8 cellular contexts compared by ENCODE assay signal in the genomic region with DNA sequence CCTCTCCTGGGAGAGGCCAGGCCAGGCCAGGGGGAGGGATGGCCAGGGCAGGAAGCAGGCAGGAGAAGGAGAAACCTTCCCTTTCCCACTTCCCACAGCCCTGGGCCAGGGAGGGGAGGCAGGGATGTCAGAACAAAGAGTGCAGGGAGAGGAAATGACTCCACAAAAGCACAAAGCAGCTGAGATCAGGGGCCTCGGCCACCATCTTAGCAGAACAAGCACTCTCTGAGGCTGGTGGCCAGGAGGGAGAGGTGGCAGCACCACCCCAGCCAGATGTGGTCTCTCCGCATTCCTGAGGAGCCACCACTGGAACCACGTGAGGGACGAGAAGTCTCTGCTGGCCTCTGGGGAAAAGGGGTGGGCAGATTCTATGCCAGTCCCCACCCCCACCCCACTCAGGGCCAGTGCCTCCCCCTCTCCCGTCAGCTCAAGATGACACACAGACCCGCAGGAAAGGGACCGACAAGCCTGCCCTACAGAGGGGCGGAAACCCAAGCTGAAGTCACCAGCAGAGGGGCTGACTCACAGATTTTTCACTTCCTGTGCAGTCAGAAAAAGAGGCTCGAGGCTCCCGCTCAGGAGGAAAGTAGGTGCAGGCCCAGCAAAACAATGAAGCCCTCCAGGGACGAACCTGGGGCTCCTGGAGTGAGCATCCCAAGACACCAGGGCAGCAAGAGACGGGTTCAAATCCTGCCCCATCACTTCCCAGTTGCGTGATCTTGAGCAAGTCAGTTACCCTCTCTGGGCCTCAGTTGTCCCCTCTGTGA. TPM values are rescaled to one million over a fixed set of nuclear protein-coding genes. Genes with fewer than 3 reads are reported as not detected.
DNase-seq lines count a peak whose midpoint lies in the region; ATAC-seq and TF ChIP-seq lines count a peak whose summit lies in the region.

No MANE protein-coding gene starts in this region.

- intact Hi-C loops in natural killer cell (cut with micrococcal nuclease) = loop anchor here (1.0 kb wide), 1 partner anchor 26 kb away; no protein-coding TSS in a partner anchor

- ATAC-seq in GM21576 (IDR thresholded peaks at IDR 0.05; ENCODE audit: unreplicated experiment) (peak; percentile 70), natural killer cell (peak; percentile 84 to 89 (median 85))

- no peaks in the 10 kb centered on the region for H3K36me3 Mint-ChIP-seq in natural killer cell

- no peaks in the 10 kb centered on the region for H3K27me3 Mint-ChIP-seq in natural killer cell (ENCODE audit: low read depth in 2 of 2)

- H3K4me1 Mint-ChIP-seq in natural killer cell = peaks cover 67 to 82% of the 10 kb centered on the region in 2 donors

- H3K9me3 Mint-ChIP-seq in natural killer cell = peaks cover 0 to 2% of the 10 kb centered on the region in 2 donors

- peak overlapping the region; percentile 93 for H3K4me3 Mint-ChIP-seq in natural killer cell

- H3K27ac Mint-ChIP-seq in natural killer cell = peak overlapping the region; percentile 93 to 95

- peak overlapping the region; percentile 48 for H3K27ac ChIP-seq in temporal lobe (ENCODE audit: low read depth, low read length)

- no peak for TF ChIP-seq CTCF in natural killer cell (IDR thresholded peaks at IDR 0.05)

- DNase-seq in CMK (ENCODE audit: low read depth) = peak; percentile 87
- peak; percentile 89 for DNase-seq in LHCN-M2 (ENCODE audit: low read depth)
- peak; percentile 57 to 88 for DNase-seq in activated CD4-positive, alpha-beta T cell treated with anti-CD3 and anti-CD28 coated beads, Interleukin-2, amount 50 U/mL, for 24 hours (ENCODE audit: low read depth in 1 of 2, low spot score in 1 of 2)
- peak; percentile 80 for DNase-seq in effector CD4-positive, alpha-beta T cell
- DNase-seq in natural killer cell = peak; percentile 76
- no peak for DNase-seq in NCI-H187 treated with DMSO at 0.1 percent for 48 hours (lab: John Stamatoyannopoulos, UW)

RNA-seq across cellular contexts. Expression of a gene that starts 24.1 kb away (rescaled TPM):
- total RNA-seq in LHCN-M2 (2014; rRNA removed) (9.9 and 12.4 TPM in 2 replicates), natural killer cell (1 to 10 TPM; 3.4 to 4.1 (median 3.7) TPM), temporal lobe (4.9 TPM)
- polyA plus RNA-seq in LHCN-M2 (2012) = 18.4 TPM

RNA-seq across cellular contexts. Expression of a gene that starts 30.0 kb away (rescaled TPM):
- 4.5 and 4.7 TPM in 2 replicates for total RNA-seq in LHCN-M2 (2014; rRNA removed)
- polyA plus RNA-seq in LHCN-M2 (2012) = 9.1 TPM
- 100 to 1,000 TPM in 1 of 3 donors, 10 to 100 TPM in 2; 52.4 to 105 (median 66.5) TPM for total RNA-seq in natural killer cell
- total RNA-seq in temporal lobe = 6.9 TPM
